Comparison of ENCODE assay signal across 28 cellular contexts in genomic region chr15:80836223-80836622, GRCh38. TPM values are rescaled to one million over a fixed set of nuclear protein-coding genes. Genes with fewer than 3 reads are reported as not detected.
"Had no signal": no experiment of that assay in that cellular context is flagged by ENCODE, and none has a peak within 500 bp of the region (broad histone marks: within the 10 kb centered on the region; RNA-seq: fewer than 3 reads in every experiment).

No MANE protein-coding gene starts in this region.

- H3K36me3 ChIP-seq: heart right ventricle, left lung, lower lobe of right lung, pancreas, tibial nerve, WERI-Rb-1 had no signal

- DNase-seq: activated CD4-positive, alpha-beta memory T cell treated with anti-CD3 and anti-CD28 coated beads for 36 hours; activated CD4-positive, alpha-beta T cell treated with anti-CD3 and anti-CD28 coated beads, Interleukin-2, amount 10 ng/mL, durations not matched to agents 24 days and 14 days; activated CD4-positive, CD25-positive, alpha-beta regulatory T cell treated with anti-CD3 and anti-CD28 coated beads, Interleukin-2, amount 50 U/mL, for 72 hours; activated CD8-positive, alpha-beta memory T cell treated with anti-CD3 and anti-CD28 coated beads, Interleukin-2, amount 50 U/mL, for 48 hours; activated gamma-delta T cell; activated naive CD4-positive, alpha-beta T cell treated with anti-CD3 and anti-CD28 coated beads, Interleukin-2, amount 10 ng/mL, durations not matched to agents 7 days and 5 days; activated naive CD8-positive, alpha-beta T cell treated with anti-CD3 and anti-CD28 coated beads, Interleukin-2, amount 10 ng/mL, durations not matched to agents 7 days and 5 days; activated T-cell treated with anti-CD3 and anti-CD28 coated beads, Interleukin-2, amount 50 U/mL, for 24 hours; central memory CD4-positive, alpha-beta T cell; endodermal cell; foreskin fibroblast; heart right ventricle; left lung; lower lobe of right lung; mesenchymal stem cell; mucosa of descending colon; pancreas; psoas muscle; stimulated activated CD4-positive, alpha-beta T cell treated with anti-CD3 and anti-CD28 coated beads, Interleukin-1b, Interleukin-23, amount 100 ng/mL, for 48 hours; stimulated activated CD4-positive, alpha-beta T cell treated with anti-CD3 and anti-CD28 coated beads, Interleukin-4, amount 100 ng/mL, for 4 hours; stimulated activated CD8-positive, alpha-beta memory T cell treated with anti-CD3 and anti-CD28 coated beads, Interleukin-4, amount 100 ng/mL, for 48 hours; stimulated activated naive CD8-positive, alpha-beta T cell treated with anti-CD3 and anti-CD28 coated beads, Interleukin-15, amount 100 ng/mL, for 72 hours; SW 1271; T-helper 17 cell; T1000; WERI-Rb-1 had no signal

- H3K27ac ChIP-seq: heart right ventricle, left lung, lower lobe of right lung, pancreas, psoas muscle, tibial nerve, WERI-Rb-1 had no signal

- H3K4me1 ChIP-seq: heart right ventricle, left lung, lower lobe of right lung, pancreas, psoas muscle, tibial nerve had no signal

- H3K4me2 ChIP-seq: smooth muscle cell had no signal

- H3K4me3 ChIP-seq: heart right ventricle, left lung, lower lobe of right lung, mucosa of descending colon, pancreas, psoas muscle, smooth muscle cell, tibial nerve had no signal

- H3K9me3 ChIP-seq: heart right ventricle, left lung, lower lobe of right lung, mucosa of descending colon, pancreas, psoas muscle, tibial nerve had no signal

- H3K27me3 ChIP-seq: left lung, pancreas had no signal

RNA-seq across cellular contexts. Expression of gene CEMIP, which starts 57.1 kb away (rescaled TPM):
- total RNA-seq: activated CD4-positive, alpha-beta T cell treated with anti-CD3 and anti-CD28 coated beads, Interleukin-2, amount 10 ng/mL, durations not matched to agents 24 days and 14 days had no signal
